32 cellular contexts compared by ENCODE assay signal in genomic region chr18:40493316-40493715, GRCh38.
"Had no signal": no experiment of that assay in that cellular context is flagged by ENCODE, and none has a peak within 500 bp of the region (broad histone marks: within the 10 kb centered on the region; RNA-seq: fewer than 3 reads in every experiment).

No MANE protein-coding gene starts in this region.

- ATAC-seq: activated naive CD4-positive, alpha-beta T cell treated with anti-CD3 and anti-CD28 coated beads, Interleukin-2, amount 50 U/mL, for 72 hours; activated naive CD8-positive, alpha-beta T cell treated with anti-CD3 and anti-CD28 coated beads, Interleukin-2, amount 50 U/mL, for 24 hours; activated T-cell treated with anti-CD3 and anti-CD28 coated beads, Interleukin-2, amount 50 U/mL, for 4 hours; activated T-cell treated with anti-CD3 and anti-CD28 coated beads, Interleukin-2, amount 50 U/mL, for 72 hours; activated T-helper 17 cell treated with anti-CD3 and anti-CD28 coated beads, Interleukin-2, amount 50 U/mL, for 72 hours; body of pancreas had no signal

- DNase-seq: activated effector memory CD4-positive, alpha-beta T cell treated with anti-CD3 and anti-CD28 coated beads, Interleukin-2, amount 50 U/mL, for 16 hours; activated effector memory CD4-positive, alpha-beta T cell treated with Interleukin-2 at 50 U/mL for 16 hours; activated gamma-delta T cell; activated gamma-delta T cell treated with Interleukin-2 at 50 U/mL for 16 hours; activated naive CD4-positive, alpha-beta T cell treated with anti-CD3 and anti-CD28 coated beads for 36 hours; activated naive CD4-positive, alpha-beta T cell treated with anti-CD3 and anti-CD28 coated beads, Interleukin-2, amount 10 ng/mL, durations not matched to agents 7 days and 5 days; activated naive CD4-positive, alpha-beta T cell treated with anti-CD3 and anti-CD28 coated beads, Interleukin-2, amount 50 U/mL, for 16 hours; activated naive CD4-positive, alpha-beta T cell treated with Interleukin-2 at 50 U/mL for 16 hours; activated naive CD8-positive, alpha-beta T cell treated with anti-CD3 and anti-CD28 coated beads for 36 hours; activated naive CD8-positive, alpha-beta T cell treated with anti-CD3 and anti-CD28 coated beads, Interleukin-2, amount 10 ng/mL, durations not matched to agents 7 days and 5 days; activated naive CD8-positive, alpha-beta T cell treated with anti-CD3 and anti-CD28 coated beads, Interleukin-2, amount 50 U/mL, for 24 hours; activated T-cell treated with anti-CD3 and anti-CD28 coated beads, Interleukin-2, amount 50 U/mL, for 1 hour; activated T-cell treated with anti-CD3 and anti-CD28 coated beads, Interleukin-2, amount 50 U/mL, for 24 hours; activated T-cell treated with anti-CD3 and anti-CD28 coated beads, Interleukin-2, amount 50 U/mL, for 4 hours; activated T-cell treated with anti-CD3 and anti-CD28 coated beads, Interleukin-2, amount 50 U/mL, for 48 hours; activated T-cell treated with anti-CD3 and anti-CD28 coated beads, Interleukin-2, amount 50 U/mL, for 72 hours; adrenal gland; amniotic stem cell; amygdala; anterior cingulate cortex; aorta; body of pancreas; brain microvascular endothelial cell; central memory CD4-positive, alpha-beta T cell; cerebellar nuclear complex had no signal

- H3K4me3 ChIP-seq: adrenal gland, ascending aorta, body of pancreas, breast epithelium, cardiac muscle cell had no signal

- H3K27ac ChIP-seq: adrenal gland, ascending aorta, body of pancreas, brain microvascular endothelial cell, breast epithelium, cardiac muscle cell had no signal

- H3K4me1 ChIP-seq: adrenal gland, ascending aorta, body of pancreas, breast epithelium had no signal

- H3K27me3 ChIP-seq: adrenal gland, ascending aorta, body of pancreas, brain microvascular endothelial cell, breast epithelium, cardiac muscle cell had no signal

- FAIRE-seq: astrocyte, bronchial epithelial cell had no signal

- H3K36me3 ChIP-seq: adrenal gland, ascending aorta, brain microvascular endothelial cell, breast epithelium, cardiac muscle cell had no signal
